ENCODE assay signal across 21 cellular contexts in the genomic region with DNA sequence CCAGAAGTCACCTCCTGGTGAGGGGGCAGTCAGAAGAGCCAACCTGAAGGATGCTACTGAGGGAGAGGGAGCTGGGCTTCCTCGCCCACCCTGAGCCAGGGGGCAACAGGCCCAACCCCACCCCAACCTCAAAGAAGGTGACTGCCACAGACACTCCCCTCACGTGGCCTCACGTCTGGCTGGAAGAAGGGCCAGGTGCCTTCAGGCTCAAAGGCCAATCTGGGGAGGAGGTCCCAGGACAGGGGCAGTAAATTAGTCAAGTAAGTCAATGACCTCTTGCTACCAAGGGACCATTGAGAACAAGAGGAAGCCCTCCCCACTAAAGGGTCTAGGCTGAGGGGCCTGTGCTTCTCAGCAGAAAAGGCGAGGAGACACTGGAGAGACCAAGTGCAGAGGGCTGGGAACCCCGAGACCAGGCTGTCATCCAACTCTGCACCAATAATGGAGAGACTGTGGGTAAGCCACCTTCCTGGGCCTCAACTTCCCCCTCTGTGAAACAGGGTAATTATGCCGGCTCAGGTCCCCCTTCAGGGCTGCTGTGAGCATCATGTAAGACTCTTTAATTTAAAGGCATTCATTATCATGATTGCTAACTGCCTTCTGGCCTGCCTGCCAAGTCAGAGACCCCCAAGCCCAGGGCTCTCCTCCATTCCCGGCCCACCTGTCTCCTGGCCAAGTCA. TPM values are rescaled to one million over a fixed set of nuclear protein-coding genes. Genes with fewer than 3 reads are reported as not detected.
DNase-seq lines count a peak whose midpoint lies in the region; ATAC-seq and TF ChIP-seq lines count a peak whose summit lies in the region.
"Had no signal": no experiment of that assay in that cellular context is flagged by ENCODE, and none has a peak within 500 bp of the region (broad histone marks: within the 10 kb centered on the region; RNA-seq: fewer than 3 reads in every experiment).

No MANE protein-coding gene starts in this region.

- no peaks in the 10 kb centered on the region for H3K9me2 ChIP-seq in SK-N-SH

- TF ChIP-seq EP300 in SK-N-SH (IDR thresholded peaks at IDR 0.05; ENCODE audit: borderline replicate concordance in 1 of 2, low read depth in 1 of 2, low read length in 1 of 2) (no peak), sigmoid colon (IDR thresholded peaks at IDR 0.05) (no peak)

- no peak overlapping the region for H3K4me2 ChIP-seq in SK-N-SH

- no peaks in the 10 kb centered on the region for H4K20me1 ChIP-seq in SK-N-SH (ENCODE audit: insufficient read depth)

- no peak overlapping the region for H3K4me3 ChIP-seq in SK-N-SH (ENCODE audit: low read depth in 2 of 2, low read length in 1 of 2)
- H3K4me3 ChIP-seq in heart right ventricle = no peak overlapping the region
- no peak overlapping the region for H3K4me3 ChIP-seq in sigmoid colon
- H3K4me3 ChIP-seq: tibial nerve had no signal

- CTCF ChIA-PET in SK-N-SH (lab: Yijun Ruan, JAX) = interaction anchor here (0.8 to 2.5 kb wide), 3 partner anchors 12 to 238 kb away, joined by 3 to 9 read pairs (median 4); no protein-coding TSS in a partner anchor
- CTCF ChIA-PET in RWPE1 (lab: Yijun Ruan, JAX) = no interaction called here

- no peak overlapping the region for H3K9ac ChIP-seq in SK-N-SH

- DNase-seq in SK-N-SH (peak; percentile 11), RWPE1 (ENCODE audit: low spot score) (no peak), heart right ventricle (no peak), sigmoid colon (peak; percentile 28), GM19240 (ENCODE audit: insufficient read length, low spot score) (no peak), SHP77 (lab: John Stamatoyannopoulos, UW) (no peak), MV-4-11 (lab: John Stamatoyannopoulos, UW) (no peak)
- DNase-seq: GF-D8; MM.1S; NCI-H1436 treated with DMSO at 0.1 percent for 48 hours; NCI-H2171; NCI-H69; nephron progenitor cell; stimulated activated CD4-positive, alpha-beta T cell treated with anti-CD3 and anti-CD28 coated beads, Interleukin-4, amount 100 ng/mL, for 1 hour; stimulated activated naive CD4-positive, alpha-beta T cell treated with Interleukin-2 at 50 U/mL for 16 hours had no signal

- ATAC-seq in SK-N-SH treated with all-trans-retinoic acid at 6 μM for 48 hours (no peak), heart right ventricle (no peak)

- no peaks in the 10 kb centered on the region for H3F3A ChIP-seq in SK-N-SH (replicated peaks; ENCODE audit: insufficient read depth)

- H3K27me3 ChIP-seq in SK-N-SH (ENCODE audit: insufficient read depth) (no peaks in the 10 kb centered on the region), heart right ventricle (no peaks in the 10 kb centered on the region), sigmoid colon (no peaks in the 10 kb centered on the region)
- H3K27me3 ChIP-seq: tibial nerve had no signal

- intact Hi-C loops in heart right ventricle (cut with DNase I) (no loop called here), sigmoid colon (cut with DNase I) (no loop called here)

- no peak for TF ChIP-seq POLR2A in sigmoid colon (IDR thresholded peaks at IDR 0.05)

- WGBS in SK-N-SH (ENCODE audit: low lambda C conversion rate) = 85% methylated on average over 4 of the region's 7 CpGs
- whole genome bisulfite sequencing in heart right ventricle, 2 donors = 87% methylated on average over 7 of the region's 7 CpGs
- 67 to 88% methylated on average over 7 of the region's 7 CpGs for WGBS in sigmoid colon, 2 donors

- H3K9me3 ChIP-seq in SK-N-SH (no peaks in the 10 kb centered on the region), heart right ventricle (no peaks in the 10 kb centered on the region), sigmoid colon (no peaks in the 10 kb centered on the region)
- H3K9me3 ChIP-seq: tibial nerve had no signal

- peaks cover 0 to 28% of the 10 kb centered on the region in 2 experiments; a peak in 2 of 4 replicates for H3K4me1 ChIP-seq in SK-N-SH (ENCODE audit: control insufficient read depth in 1 of 2, insufficient read depth in 2 of 2, low read depth in 1 of 2, low read length in 1 of 2)
- peaks cover 14 to 90% (median 32%) of the 10 kb centered on the region in 9 donors for H3K4me1 ChIP-seq in heart right ventricle
- H3K4me1 ChIP-seq in sigmoid colon = peaks cover 0 to 20% (median 16%) of the 10 kb centered on the region in 4 donors

- TF ChIP-seq RAD21 in SK-N-SH (IDR thresholded peaks at IDR 0.05; ENCODE audit: low read length) = no peak

- H3K27ac ChIP-seq in SK-N-SH (ENCODE audit: low read depth in 2 of 2, low read length in 1 of 2) = no peak overlapping the region
- peak overlapping the region; percentile 39; the same call in 1 of the 2 replicates for H3K27ac ChIP-seq in RWPE1
- peak overlapping the region in 7 of 10 donors; percentile 61 to 90 (median 83) for H3K27ac ChIP-seq in heart right ventricle
- H3K27ac ChIP-seq in sigmoid colon = no peak overlapping the region
- H3K27ac ChIP-seq: 22Rv1, tibial nerve had no signal

- POLR2A ChIA-PET in SK-N-SH (lab: Yijun Ruan, JAX) (no interaction called here), RWPE1 (lab: Yijun Ruan, JAX; ENCODE audit: low non-redundant PET) (no interaction called here)

- H3K36me3 ChIP-seq in SK-N-SH (replicated peaks in 1 of 2; ENCODE audit: control insufficient read depth in 1 of 2, insufficient read depth in 2 of 2, low read length in 1 of 2) = no peaks in the 10 kb centered on the region
- H3K36me3 ChIP-seq in heart right ventricle = no peaks in the 10 kb centered on the region
- no peaks in the 10 kb centered on the region for H3K36me3 ChIP-seq in sigmoid colon
- H3K36me3 ChIP-seq: tibial nerve had no signal

- H2AFZ ChIP-seq in SK-N-SH (ENCODE audit: low read depth) = no peak overlapping the region

- no peak for TF ChIP-seq CTCF in SK-N-SH (IDR thresholded peaks at IDR 0.05)
- TF ChIP-seq CTCF in RWPE1 (conservative IDR thresholded peaks at IDR 0.05; ENCODE audit: low read depth) = no peak
- no peak for TF ChIP-seq CTCF in heart right ventricle (IDR thresholded peaks at IDR 0.05)
- no peak for TF ChIP-seq CTCF in sigmoid colon (IDR thresholded peaks at IDR 0.05)

- H3K79me2 ChIP-seq in SK-N-SH (ENCODE audit: insufficient read depth) = no peaks in the 10 kb centered on the region

TF ChIP-seq in SK-N-SH, 30 proteins besides CTCF, POLR2A, EP300 and RAD21 (continues in another document):
- TF ChIP-seq YY1 (IDR thresholded peaks at IDR 0.05; ENCODE audit: low read depth) (no peak), SMC3 (IDR thresholded peaks at IDR 0.05; ENCODE audit: low read depth, low read length) (no peak), FOSL2 (IDR thresholded peaks at IDR 0.05; ENCODE audit: borderline replicate concordance, low read depth) (no peak), MAX (IDR thresholded peaks at IDR 0.05; ENCODE audit: low read depth) (no peak), NFIC (IDR thresholded peaks at IDR 0.05; ENCODE audit: borderline replicate concordance) (no peak), ELF1 (IDR thresholded peaks at IDR 0.05) (no peak), TEAD4 (IDR thresholded peaks at IDR 0.05; ENCODE audit: borderline replicate concordance, insufficient read depth) (no peak)
- TF ChIP-seq, protein P1, sequence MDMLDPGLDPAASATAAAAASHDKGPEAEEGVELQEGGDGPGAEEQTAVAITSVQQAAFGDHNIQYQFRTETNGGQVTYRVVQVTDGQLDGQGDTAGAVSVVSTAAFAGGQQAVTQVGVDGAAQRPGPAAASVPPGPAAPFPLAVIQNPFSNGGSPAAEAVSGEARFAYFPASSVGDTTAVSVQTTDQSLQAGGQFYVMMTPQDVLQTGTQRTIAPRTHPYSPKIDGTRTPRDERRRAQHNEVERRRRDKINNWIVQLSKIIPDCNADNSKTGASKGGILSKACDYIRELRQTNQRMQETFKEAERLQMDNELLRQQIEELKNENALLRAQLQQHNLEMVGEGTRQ (IDR thresholded peaks at IDR 0.05; ENCODE audit: borderline replicate concordance, low read depth, low read length) = no peak

TF ChIP-seq in SK-N-SH treated with all-trans-retinoic acid at 6 μM for 48 hours, 23 proteins besides CTCF, POLR2A, EP300 and RAD21:
- no peak for TF ChIP-seq CSRNP3 (CRISPR knock-in tag; IDR thresholded peaks at IDR 0.05)
- TF ChIP-seq ISL1 (CRISPR knock-in tag; IDR thresholded peaks at IDR 0.05) = no peak
- no peak for TF ChIP-seq ZNF565 (CRISPR knock-in tag; conservative IDR thresholded peaks at IDR 0.05; ENCODE audit: low read depth)

RNA-seq across cellular contexts. Expression of gene TNS1, which starts 20.2 kb away (rescaled TPM):
- polyA plus RNA-seq in SK-N-SH (2012; rRNA removed) (10.5 and 12.1 TPM in 2 replicates), heart right ventricle (100 to 1,000 TPM in 1 of 2 donors, 10 to 100 TPM in 1; 64.6 to 244 TPM), sigmoid colon (10 to 100 TPM in 2 of 3 donors, 1 to 10 TPM in 1; 3.7 to 57.2 (median 13.8) TPM)
- polyA plus RNA-seq in SK-N-SH (2012; cell fraction: cytosol; rRNA removed) = 7.1 and 10.2 TPM in 2 replicates
- 34.1 and 40.8 TPM in 2 replicates for polyA plus RNA-seq in SK-N-SH (2012; cell fraction: nucleus; rRNA removed)
- total RNA-seq in heart right ventricle (100 to 1,000 TPM; 583 to 844 (median 738) TPM), sigmoid colon (1,000 to 10,000 TPM in 2 of 4 donors, 100 to 1,000 TPM in 2; 444 to 1,607 (median 968) TPM)

RNA-seq across cellular contexts. Expression of gene RUFY4, which starts 46.1 kb away (rescaled TPM):
- polyA plus RNA-seq in SK-N-SH (2012; rRNA removed) (not detected in 2 replicates), heart right ventricle (not detected), sigmoid colon (under 1 TPM in 1 of 3 donors, not detected in 2; 0.73 TPM)
- polyA plus RNA-seq in SK-N-SH (2012; cell fraction: cytosol; rRNA removed) = not detected in 2 replicates
- 0.01 and 0.02 TPM in 2 replicates for polyA plus RNA-seq in SK-N-SH (2012; cell fraction: nucleus; rRNA removed)
- total RNA-seq in heart right ventricle (under 1 TPM in 1 of 10 donors, not detected in 9; 0.21 TPM), sigmoid colon (under 1 TPM in 2 of 4 donors, not detected in 2; 0.16 to 0.55 TPM)
- total RNA-seq: dermis microvascular lymphatic vessel endothelial cell, H7, pulmonary artery endothelial cell, tibial nerve had no signal

Comparison
In these comparisons a context has a peak if more than half of its experiments do, and no peak if none do; other contexts are left out.
1. DNase-seq: peak in SK-N-SH (single experiment) and sigmoid colon (single experiment); none in RWPE1 (single experiment), heart right ventricle (0 of 2), GM19240 (single experiment), SHP77 (0 of 2) and MV-4-11 (single experiment).
2. H3K27ac ChIP-seq: peak in RWPE1 (single experiment) and heart right ventricle (7 of 10); none in SK-N-SH (0 of 2) and sigmoid colon (0 of 4).